In genomic region chr3:62703423-62704167, GRCh38 we compare ENCODE assay signal across 37 cellular contexts.
"Had no signal": no experiment of that assay in that cellular context is flagged by ENCODE, and none has a peak within 500 bp of the region (broad histone marks: within the 10 kb centered on the region; RNA-seq: fewer than 3 reads in every experiment).

No MANE protein-coding gene starts in this region.

- H3K4me3 ChIP-seq: adrenal gland, ascending aorta, colonic mucosa, esophagus squamous epithelium, hepatocyte, left lung, lower lobe of right lung, mucosa of descending colon, ovary, thyroid gland, upper lobe of right lung had no signal

- H3K4me1 ChIP-seq: adrenal gland, ascending aorta, colonic mucosa, left lung, lower lobe of right lung, upper lobe of right lung had no signal

- H3K27me3 ChIP-seq: adrenal gland, ascending aorta, colonic mucosa, hepatocyte, left lung, ovary, thyroid gland, upper lobe of right lung had no signal

- DNase-seq: activated CD4-positive, alpha-beta memory T cell treated with anti-CD3 and anti-CD28 coated beads for 36 hours; activated CD4-positive, alpha-beta T cell treated with anti-CD3 and anti-CD28 coated beads, Interleukin-2, amount 10 ng/mL, durations not matched to agents 24 days and 14 days; activated CD8-positive, alpha-beta memory T cell treated with anti-CD3 and anti-CD28 coated beads, Interleukin-2, amount 50 U/mL, for 4 hours; activated effector memory CD4-positive, alpha-beta T cell treated with anti-CD3 and anti-CD28 coated beads, Interleukin-2, amount 50 U/mL, for 16 hours; activated naive CD4-positive, alpha-beta T cell treated with anti-CD3 and anti-CD28 coated beads for 36 hours; activated naive CD8-positive, alpha-beta T cell treated with anti-CD3 and anti-CD28 coated beads for 36 hours; activated T-cell treated with anti-CD3 and anti-CD28 coated beads, Interleukin-2, amount 50 U/mL, for 1 hour; adrenal gland; central memory CD4-positive, alpha-beta T cell; colonic mucosa; effector CD8-positive, alpha-beta T cell; esophagus squamous epithelium; glutamatergic neuron; immature natural killer cell; kidney glomerular epithelial cell; left lung; lower lobe of right lung; mesenchymal stem cell; mucosa of descending colon; naive B cell; nephron progenitor cell; ovary; small intestine; stimulated activated CD4-positive, alpha-beta T cell treated with anti-CD3 and anti-CD28 coated beads, Interleukin-4, amount 100 ng/mL, for 4 hours; stimulated activated CD8-positive, alpha-beta memory T cell treated with anti-CD3 and anti-CD28 coated beads, Interleukin-4, amount 100 ng/mL, for 48 hours; stimulated activated naive CD8-positive, alpha-beta T cell treated with anti-CD3 and anti-CD28 coated beads, Interleukin-15, amount 100 ng/mL, for 72 hours; SW 1271; T1000; thyroid gland; upper lobe of right lung; WERI-Rb-1 had no signal

- H3K79me2 ChIP-seq: hepatocyte had no signal

- H2AFZ ChIP-seq: hepatocyte had no signal

- H3K27ac ChIP-seq: adrenal gland, ascending aorta, colonic mucosa, epithelial cell of prostate, esophagus squamous epithelium, hepatocyte, left lung, lower lobe of right lung, ovary, thyroid gland, upper lobe of right lung, WERI-Rb-1 had no signal

- H3K9me3 ChIP-seq: adrenal gland, ascending aorta, colonic mucosa, esophagus squamous epithelium, left lung, lower lobe of right lung, mucosa of descending colon, ovary, thyroid gland, upper lobe of right lung had no signal

- H3K36me3 ChIP-seq: adrenal gland, ascending aorta, colonic mucosa, esophagus squamous epithelium, left lung, lower lobe of right lung, ovary, thyroid gland, upper lobe of right lung had no signal

- ATAC-seq: activated CD4-positive, CD25-positive, alpha-beta regulatory T cell treated with anti-CD3 and anti-CD28 coated beads, Interleukin-2, amount 50 U/mL, for 24 hours; left lung; lower lobe of right lung; mucosa of descending colon; sciatic nerve; stimulated activated memory B cell treated with anti-CD40 and anti-IgM and Interleukin-4, amounts not matched to agents 10 μg/mL and 1 μg/mL and 100 μg/mL, for 72 hours; stimulated activated naive CD8-positive, alpha-beta T cell treated with anti-CD3 and anti-CD28 coated beads, Interleukin-15, amount 100 ng/mL, for 72 hours; upper lobe of right lung had no signal

- H3K4me2 ChIP-seq: hepatocyte had no signal
